Comparison of ENCODE assay signal across 14 cellular contexts in the genomic region with DNA sequence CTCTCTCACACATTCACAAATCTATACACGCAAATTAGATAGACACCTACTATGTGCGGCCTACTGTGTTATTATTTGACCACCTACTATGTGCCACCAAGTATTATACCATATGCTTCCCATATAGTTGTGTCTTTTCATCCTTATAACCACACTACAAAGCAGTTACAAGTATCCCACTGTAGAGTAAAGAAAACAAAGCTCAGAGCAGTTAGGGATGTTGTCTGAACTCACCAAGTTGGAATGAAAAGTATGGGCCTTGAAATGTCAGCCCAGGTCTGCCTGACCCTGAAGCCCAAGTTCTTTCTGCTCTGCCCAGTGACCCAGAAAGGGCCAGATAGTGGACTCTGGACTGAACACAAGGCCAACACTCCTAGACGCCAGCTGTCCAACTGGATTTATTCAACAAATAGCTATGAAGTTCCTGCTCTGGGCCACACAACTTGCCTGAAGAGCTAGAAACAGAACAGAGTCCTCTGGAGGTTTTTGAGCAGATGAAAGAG. TPM values are rescaled to one million over a fixed set of nuclear protein-coding genes. Genes with fewer than 3 reads are reported as not detected.
DNase-seq lines count a peak whose midpoint lies in the region; ATAC-seq, FAIRE-seq and TF ChIP-seq lines count a peak whose summit lies in the region.
"Had no signal": no experiment of that assay in that cellular context is flagged by ENCODE, and none has a peak within 500 bp of the region (broad histone marks: within the 10 kb centered on the region; RNA-seq: fewer than 3 reads in every experiment).

No MANE protein-coding gene starts in this region.

- H3K27ac ChIP-seq in astrocyte (ENCODE audit: low read depth, low read length) (no peak overlapping the region), thoracic aorta (no peak overlapping the region)
- H3K27ac ChIP-seq: HL-60 had no signal

- peaks cover 37% of the 10 kb centered on the region for H3K4me1 Mint-ChIP-seq in astrocyte (ENCODE audit: low read depth, unreplicated experiment)
- H3K4me1 Mint-ChIP-seq: activated naive CD4-positive, alpha-beta T cell treated with anti-CD3 and anti-CD28 coated beads, Interleukin-2, amount 10 ng/mL, durations not matched to agents 7 days and 5 days had no signal

- no peak overlapping the region for H3K4me2 ChIP-seq in astrocyte (ENCODE audit: low read length)

- H3K4me3 Mint-ChIP-seq in astrocyte (ENCODE audit: unreplicated experiment), result peak overlapping the region; percentile 21
- H3K4me3 Mint-ChIP-seq: activated naive CD4-positive, alpha-beta T cell treated with anti-CD3 and anti-CD28 coated beads, Interleukin-2, amount 10 ng/mL, durations not matched to agents 7 days and 5 days had no signal

- H3K27ac Mint-ChIP-seq in astrocyte (ENCODE audit: unreplicated experiment), result peak overlapping the region; percentile 91
- H3K27ac Mint-ChIP-seq: activated naive CD4-positive, alpha-beta T cell treated with anti-CD3 and anti-CD28 coated beads, Interleukin-2, amount 10 ng/mL, durations not matched to agents 7 days and 5 days had no signal

- peaks cover 4% of the 10 kb centered on the region for H3K27me3 Mint-ChIP-seq in astrocyte (ENCODE audit: low read depth, unreplicated experiment)

- H3K9me3 ChIP-seq in astrocyte (ENCODE audit: insufficient read depth, low read depth, low read length), result no peaks in the 10 kb centered on the region
- H3K9me3 ChIP-seq in thoracic aorta, result no peaks in the 10 kb centered on the region

- H3K9me3 Mint-ChIP-seq in astrocyte (ENCODE audit: unreplicated experiment), result no peaks in the 10 kb centered on the region
- H3K9me3 Mint-ChIP-seq: activated naive CD4-positive, alpha-beta T cell treated with anti-CD3 and anti-CD28 coated beads, Interleukin-2, amount 10 ng/mL, durations not matched to agents 7 days and 5 days had no signal

- peak; percentile 89 for ATAC-seq in left lobe of liver
- peak; percentile 52 for ATAC-seq in thoracic aorta (ENCODE audit: insufficient number of reproducible peaks, low FRiP score, low read depth)
- ATAC-seq in GM21576 (IDR thresholded peaks at IDR 0.05; ENCODE audit: unreplicated experiment), result no peak
- no peak for ATAC-seq in HG02938 (IDR thresholded peaks at IDR 0.05; ENCODE audit: unreplicated experiment)
- ATAC-seq in HG03432 (IDR thresholded peaks at IDR 0.05; ENCODE audit: unreplicated experiment), result no peak

- H4K20me1 ChIP-seq in astrocyte (ENCODE audit: insufficient read depth, low read length), result no peaks in the 10 kb centered on the region

- no peak overlapping the region for H3K9ac ChIP-seq in astrocyte (ENCODE audit: low read length)

- H3K36me3 ChIP-seq in astrocyte (ENCODE audit: insufficient read depth, low read length), result no peaks in the 10 kb centered on the region
- H3K36me3 ChIP-seq in thoracic aorta, result no peaks in the 10 kb centered on the region

- TF ChIP-seq CTCF in astrocyte (IDR thresholded peaks at IDR 0.05; ENCODE audit: insufficient read depth, low read depth, low read length) (no peak), thoracic aorta (IDR thresholded peaks at IDR 0.05) (no peak)

- H3K79me2 ChIP-seq in astrocyte (ENCODE audit: insufficient read depth, low read length), result no peaks in the 10 kb centered on the region

- peak; percentile 50 for FAIRE-seq in astrocyte (lab: Jason Lieb, UNC)

- peak; percentile 56 for DNase-seq in HCEC 1CT
- DNase-seq in astrocyte (ENCODE audit: low read depth), result peak; percentile 72
- peak; percentile 53 for DNase-seq in left lobe of liver (ENCODE audit: low spot score)
- DNase-seq in thoracic aorta (ENCODE audit: low spot score), result no peak
- DNase-seq: activated CD4-positive, alpha-beta T cell treated with anti-CD3 and anti-CD28 coated beads, Interleukin-2, amount 50 U/mL, for 1 hour; activated naive CD4-positive, alpha-beta T cell treated with anti-CD3 and anti-CD28 coated beads, Interleukin-2, amount 10 ng/mL, durations not matched to agents 7 days and 5 days; dermis blood vessel endothelial cell; NCI-H146; NK-92 treated with Interleukin-12 subunit alpha and Interleukin-12 subunit beta, amount 100 ng/mL, for 24 hours; T-helper 1 cell had no signal

- H2AFZ ChIP-seq in astrocyte (ENCODE audit: low read depth, low read length), result no peak overlapping the region

- H3K4me1 ChIP-seq in astrocyte (ENCODE audit: insufficient read depth, low read length) (peaks cover 33% of the 10 kb centered on the region), thoracic aorta (ENCODE audit: control insufficient read depth in 1 of 2, low read depth in 2 of 2) (peaks cover 7 to 29% of the 10 kb centered on the region in 2 donors)

- H3K27me3 ChIP-seq in astrocyte (ENCODE audit: insufficient read depth, low read length), result no peaks in the 10 kb centered on the region
- H3K27me3 ChIP-seq in thoracic aorta (replicated peaks; ENCODE audit: insufficient read depth), result no peaks in the 10 kb centered on the region

- H3K4me3 ChIP-seq in astrocyte (ENCODE audit: insufficient read depth, low read depth, low read length) (no peak overlapping the region), thoracic aorta (no peak overlapping the region)

- H3K36me3 Mint-ChIP-seq in astrocyte (ENCODE audit: low read depth, unreplicated experiment), result no peaks in the 10 kb centered on the region
- H3K36me3 Mint-ChIP-seq: activated naive CD4-positive, alpha-beta T cell treated with anti-CD3 and anti-CD28 coated beads, Interleukin-2, amount 10 ng/mL, durations not matched to agents 7 days and 5 days had no signal

RNA-seq across cellular contexts. Expression of gene KRT37, which starts 8.5 kb away (rescaled TPM):
- total RNA-seq in astrocyte (not detected in 2 replicates), left lobe of liver (not detected), thoracic aorta (not detected)
- total RNA-seq: dermis blood vessel endothelial cell had no signal

RNA-seq across cellular contexts. Expression of gene KRT31, which starts 18.5 kb away (rescaled TPM):
- total RNA-seq in astrocyte (not detected in 2 replicates), left lobe of liver (not detected), thoracic aorta (not detected)
- total RNA-seq: dermis blood vessel endothelial cell had no signal

RNA-seq across cellular contexts. Expression of gene KRT38, which starts 24.9 kb away (rescaled TPM):
- not detected in 2 replicates for total RNA-seq in astrocyte
- not detected for total RNA-seq in left lobe of liver
- not detected for total RNA-seq in thoracic aorta
- total RNA-seq: dermis blood vessel endothelial cell had no signal

RNA-seq across cellular contexts. Expression of gene KRT34, which starts 33.8 kb away (rescaled TPM):
- total RNA-seq in astrocyte (not detected in 2 replicates), left lobe of liver (not detected), thoracic aorta (not detected)

RNA-seq across cellular contexts. Expression of gene KRT33B, which starts 46.3 kb away (rescaled TPM):
- total RNA-seq in astrocyte, result not detected in 2 replicates
- total RNA-seq in left lobe of liver, result not detected
- total RNA-seq in thoracic aorta, result not detected
- total RNA-seq: dermis blood vessel endothelial cell had no signal

Comparison
In these comparisons a context has a peak if more than half of its experiments do, and no peak if none do; other contexts are left out.
1. ATAC-seq: peak in left lobe of liver (single experiment) and thoracic aorta (single experiment); none in GM21576 (single experiment), HG02938 (single experiment) and HG03432 (single experiment).